Comparison of ENCODE assay signal across 1 cellular context in genomic region chr2:189783927-189784867, GRCh38.
TF ChIP-seq lines count a peak whose summit lies in the region.

Gene ORMDL1, minus strand, starts transcription at chr2:189784339. Its CDS starts 1,744 bp downstream, at chr2:189782595.
Gene PMS1, plus strand, starts transcription at chr2:189784450. Its CDS starts 7,360 bp downstream, at chr2:189791810.

TF ChIP-seq in HepG2, 621 proteins besides CTCF, POLR2A, EP300 and RAD21 (continued from another document and continues in another):
- no peak; the same call in 1 of the 2 replicates for TF ChIP-seq KIAA2018 (CRISPR knock-in tag; IDR thresholded peaks at IDR 0.05; ENCODE audit: borderline replicate concordance)
- TF ChIP-seq ZBTB7A (CRISPR knock-in tag; IDR thresholded peaks at IDR 0.05) = peak; percentile 86; the same call in 1 of the 2 replicates
- TF ChIP-seq EZH2 (conservative IDR thresholded peaks at IDR 0.05; ENCODE audit: low read depth, low read length) = no peak
- TF ChIP-seq ZNF781 (CRISPR knock-in tag; IDR thresholded peaks at IDR 0.05; ENCODE audit: borderline replicate concordance, not compliant biosample characterization) = peak; percentile 96
- TF ChIP-seq ZNF589 (CRISPR knock-in tag; conservative IDR thresholded peaks at IDR 0.05) = peak; percentile 97
- TF ChIP-seq YEATS4 (CRISPR knock-in tag; IDR thresholded peaks at IDR 0.05; ENCODE audit: borderline replicate concordance) = peak; percentile 98; the same call in 1 of the 2 replicates
- TF ChIP-seq PBX2 (CRISPR knock-in tag; IDR thresholded peaks at IDR 0.05) = peak; percentile 99
- TF ChIP-seq SRY (CRISPR knock-in tag; IDR thresholded peaks at IDR 0.05) = peak; percentile 97
- peak; percentile 99 for TF ChIP-seq ZNF274 (CRISPR knock-in tag; IDR thresholded peaks at IDR 0.05)
- TF ChIP-seq HOXD1 (CRISPR knock-in tag; IDR thresholded peaks at IDR 0.05) = peak; percentile 63; the same call in 1 of the 2 replicates
- TF ChIP-seq PCBP1 (IDR thresholded peaks at IDR 0.05; ENCODE audit: borderline replicate concordance, low read depth, low read length) = peak; percentile 68; the same call in 1 of the 2 replicates
- TF ChIP-seq ZNF142 (CRISPR knock-in tag; IDR thresholded peaks at IDR 0.05) = peak; percentile 80
- TF ChIP-seq MTF2 (CRISPR knock-in tag; IDR thresholded peaks at IDR 0.05; ENCODE audit: borderline replicate concordance) = peak; percentile 42
- TF ChIP-seq HES4 (CRISPR knock-in tag; IDR thresholded peaks at IDR 0.05; ENCODE audit: borderline replicate concordance) = peak; percentile 44; the same call in 1 of the 2 replicates
- TF ChIP-seq DPF2 (CRISPR knock-in tag; IDR thresholded peaks at IDR 0.05; ENCODE audit: borderline replicate concordance, low read depth) = no peak; the same call in 1 of the 2 replicates
- no peak; the same call in 1 of the 2 replicates for TF ChIP-seq ZNF180 (CRISPR knock-in tag; IDR thresholded peaks at IDR 0.05; ENCODE audit: borderline replicate concordance, low read depth)
- TF ChIP-seq IRX3 (CRISPR knock-in tag; IDR thresholded peaks at IDR 0.05; ENCODE audit: borderline replicate concordance, low read depth) = peak; percentile 97
- no peak for TF ChIP-seq TOE1 (CRISPR knock-in tag; IDR thresholded peaks at IDR 0.05)
- TF ChIP-seq ZBTB21 (CRISPR knock-in tag; IDR thresholded peaks at IDR 0.05) = peak; percentile 37
- peak; percentile 96; the same call in 1 of the 2 replicates for TF ChIP-seq ZNF230 (CRISPR knock-in tag; IDR thresholded peaks at IDR 0.05)
- TF ChIP-seq IKZF5 (CRISPR knock-in tag; IDR thresholded peaks at IDR 0.05) = peak; percentile 88; the same call in 1 of the 2 replicates
- peak; percentile 6; the same call in 1 of the 2 replicates for TF ChIP-seq PPARG (CRISPR knock-in tag; conservative IDR thresholded peaks at IDR 0.05)
- TF ChIP-seq HCFC1 (IDR thresholded peaks at IDR 0.05; ENCODE audit: low read depth, low read length) = peak; percentile 27; the same call in 1 of the 2 replicates
- peak; percentile 87 for TF ChIP-seq ZNF18 (CRISPR knock-in tag; IDR thresholded peaks at IDR 0.05; ENCODE audit: insufficient replicate concordance)
- no peak; the same call in 1 of the 2 replicates for TF ChIP-seq SSRP1 (CRISPR knock-in tag; IDR thresholded peaks at IDR 0.05)
- peak; percentile 96 for TF ChIP-seq POGK (CRISPR knock-in tag; conservative IDR thresholded peaks at IDR 0.05)
- TF ChIP-seq HHEX (CRISPR knock-in tag; IDR thresholded peaks at IDR 0.05) = peak; percentile 43
- peak; percentile 86; the same call in 1 of the 2 replicates for TF ChIP-seq FLYWCH1 (CRISPR knock-in tag; IDR thresholded peaks at IDR 0.05)
- TF ChIP-seq ZNF33B (CRISPR knock-in tag; IDR thresholded peaks at IDR 0.05) = peak; percentile 95
- TF ChIP-seq ZBTB25 (CRISPR knock-in tag; IDR thresholded peaks at IDR 0.05) = peak; percentile 71
- TF ChIP-seq ZNF547 (CRISPR knock-in tag; IDR thresholded peaks at IDR 0.05) = peak; percentile 98
- TF ChIP-seq AHR (CRISPR knock-in tag; IDR thresholded peaks at IDR 0.05) = peak; percentile 97
- 0 out of 2 replicates have a peak, but pooled peaks have one; percentile 82 for TF ChIP-seq SATB2 (CRISPR knock-in tag; IDR thresholded peaks at IDR 0.05)
- peak; percentile 90 for TF ChIP-seq ZMYM4 (CRISPR knock-in tag; IDR thresholded peaks at IDR 0.05)
- TF ChIP-seq ZNF430 (CRISPR knock-in tag; IDR thresholded peaks at IDR 0.05) = peak; percentile 97
- peak; percentile 74 for TF ChIP-seq ZNF572 (CRISPR knock-in tag; IDR thresholded peaks at IDR 0.05)
